18 cellular contexts compared by ENCODE assay signal in genomic region chr1:205582046-205582445, GRCh38. TPM values are rescaled to one million over a fixed set of nuclear protein-coding genes. Genes with fewer than 3 reads are reported as not detected.
DNase-seq lines count a peak whose midpoint lies in the region; ATAC-seq, FAIRE-seq and TF ChIP-seq lines count a peak whose summit lies in the region.
"Had no signal": no experiment of that assay in that cellular context is flagged by ENCODE, and none has a peak within 500 bp of the region (broad histone marks: within the 10 kb centered on the region; RNA-seq: fewer than 3 reads in every experiment).

No MANE protein-coding gene starts in this region.

- H3F3A ChIP-seq in Loucy (ENCODE audit: low read depth): no peaks in the 10 kb centered on the region

- DNase-seq in esophagus squamous epithelium (lab: John Stamatoyannopoulos, UW) (no peak), sciatic nerve (ENCODE audit: low spot score) (peak; percentile 25), urothelium cell line (ENCODE audit: low spot score) (no peak), prostate gland (ENCODE audit: low spot score) (no peak), HuH-7.5 (ENCODE audit: low spot score) (no peak)
- DNase-seq: amniotic stem cell; central memory CD4-positive, alpha-beta T cell; effector CD4-positive, alpha-beta T cell; HCEC 1CT; Kasumi-1; midbrain; NCI-H526 treated with DMSO at 0.1 percent for 48 hours; substantia nigra; T-helper 17 cell had no signal

- intact Hi-C loops in esophagus squamous epithelium (cut with DNase I): loop anchor here (10.0 kb wide), 1 partner anchor 47 kb away; no protein-coding TSS in a partner anchor
- intact Hi-C loops in sciatic nerve (cut with DNase I): no loop called here
- intact Hi-C loops in prostate gland (cut with DNase I): loop anchor here (5.0 kb wide), 1 partner anchor 50 kb away; no protein-coding TSS in a partner anchor

- peak overlapping the region; percentile 59 to 86 (median 70) for H3K4me2 ChIP-seq in BLaER1 treated with 17β-estradiol and CSF1 and Interleukin-3, amounts not matched to agents 10 nM and 100 nM
- peak overlapping the region; percentile 6 for H3K4me2 ChIP-seq in Loucy (ENCODE audit: low read depth, low read length, poor library complexity, severe bottlenecking)

- ATAC-seq in sciatic nerve: peak; percentile 11
- ATAC-seq in GM19467 (IDR thresholded peaks at IDR 0.05; ENCODE audit: unreplicated experiment): no peak
- ATAC-seq: T-helper 17 cell had no signal

- H3K4me3 ChIP-seq in BLaER1 treated with 17β-estradiol and CSF1 and Interleukin-3, amounts not matched to agents 10 nM and 100 nM: no peak overlapping the region
- no peak overlapping the region for H3K4me3 ChIP-seq in Loucy (ENCODE audit: low read length, poor library complexity, severe bottlenecking)
- H3K4me3 ChIP-seq in esophagus squamous epithelium: no peak overlapping the region
- H3K4me3 ChIP-seq in prostate gland: no peak overlapping the region

- peaks cover 0 to 3% (median 0%) of the 10 kb centered on the region in 11 experiments; a peak in 1 of 22 replicates for H4K20me1 ChIP-seq in BLaER1 treated with 17β-estradiol and CSF1 and Interleukin-3, amounts not matched to agents 10 nM and 100 nM
- no peaks in the 10 kb centered on the region for H4K20me1 ChIP-seq in Loucy (ENCODE audit: insufficient read depth, low read length, poor library complexity, severe bottlenecking)

- peaks cover 17 to 26% (median 24%) of the 10 kb centered on the region in 10 experiments for H3K4me1 ChIP-seq in BLaER1 treated with 17β-estradiol and CSF1 and Interleukin-3, amounts not matched to agents 10 nM and 100 nM
- H3K4me1 ChIP-seq in Loucy (ENCODE audit: insufficient read depth, low read length, poor library complexity, severe bottlenecking) (peaks cover 16% of the 10 kb centered on the region), esophagus squamous epithelium (peaks cover 12 to 45% (median 23%) of the 10 kb centered on the region in 3 donors), prostate gland (replicated peaks) (no peaks in the 10 kb centered on the region)

- H3K9me2 ChIP-seq in Loucy (replicated peaks; ENCODE audit: low read depth, low read length): no peaks in the 10 kb centered on the region

- FAIRE-seq in urothelium cell line (lab: Jason Lieb, UNC): no peak
- FAIRE-seq: keratinocyte had no signal

- H3K36me3 ChIP-seq in BLaER1 treated with 17β-estradiol and CSF1 and Interleukin-3, amounts not matched to agents 10 nM and 100 nM: no peaks in the 10 kb centered on the region
- H3K36me3 ChIP-seq in Loucy (ENCODE audit: insufficient read depth, low read length): no peaks in the 10 kb centered on the region
- H3K36me3 ChIP-seq in esophagus squamous epithelium: no peaks in the 10 kb centered on the region
- no peaks in the 10 kb centered on the region for H3K36me3 ChIP-seq in prostate gland

- H2AFZ ChIP-seq in Loucy (ENCODE audit: low read length): no peak overlapping the region; the same call in 1 of the 2 replicates

- H3K27me3 ChIP-seq in BLaER1 treated with 17β-estradiol and CSF1 and Interleukin-3, amounts not matched to agents 10 nM and 100 nM: 0 out of 22 replicates have a peak, but pooled peaks cover 0 to under 1% (median 0%) of the 10 kb centered on the region in 11 experiments
- no peaks in the 10 kb centered on the region for H3K27me3 ChIP-seq in Loucy (ENCODE audit: insufficient read depth, low read length, poor library complexity, severe bottlenecking)
- H3K27me3 ChIP-seq in esophagus squamous epithelium: peaks cover 0 to 35% (median 0%) of the 10 kb centered on the region in 4 donors
- H3K27me3 ChIP-seq in prostate gland (replicated peaks; ENCODE audit: insufficient read depth): no peaks in the 10 kb centered on the region

- WGBS in esophagus squamous epithelium, 2 donors: 35 to 59% methylated on average over 5 to 11 of the region's 11 CpGs
- WGBS in prostate gland: 56% methylated on average over 11 of the region's 11 CpGs

- H3K9me3 ChIP-seq in BLaER1 treated with 17β-estradiol and CSF1 and Interleukin-3, amounts not matched to agents 10 nM and 100 nM (replicated peaks in 1 of 11): no peaks in the 10 kb centered on the region
- no peaks in the 10 kb centered on the region for H3K9me3 ChIP-seq in Loucy (ENCODE audit: insufficient read depth, low read depth, low read length)
- H3K9me3 ChIP-seq in esophagus squamous epithelium: no peaks in the 10 kb centered on the region
- H3K9me3 ChIP-seq in prostate gland: no peaks in the 10 kb centered on the region

- TF ChIP-seq POLR2A in esophagus squamous epithelium (IDR thresholded peaks at IDR 0.05): no peak
- TF ChIP-seq POLR2A in prostate gland (IDR thresholded peaks at IDR 0.05): no peak

- TF ChIP-seq CTCF in Loucy (conservative IDR thresholded peaks at IDR 0.05; ENCODE audit: low read length) (no peak), esophagus squamous epithelium (IDR thresholded peaks at IDR 0.05) (no peak), prostate gland (IDR thresholded peaks at IDR 0.05) (no peak)

- H3K9ac ChIP-seq in BLaER1 treated with 17β-estradiol and CSF1 and Interleukin-3, amounts not matched to agents 10 nM and 100 nM: peak overlapping the region in 6 of 11 experiments; percentile 11 to 61 (median 36); a peak in 6 of 22 replicates
- H3K9ac ChIP-seq in Loucy (ENCODE audit: low read depth, low read length, poor library complexity, severe bottlenecking): no peak overlapping the region

- H3K27ac ChIP-seq in BLaER1 treated with 17β-estradiol and CSF1 and Interleukin-3, amounts not matched to agents 10 nM and 100 nM: peak overlapping the region in 7 of 11 experiments; percentile 4 to 69 (median 51); a peak in 11 of 22 replicates
- H3K27ac ChIP-seq in esophagus squamous epithelium: peak overlapping the region in 3 of 4 donors; percentile 34 to 63 (median 54)
- H3K27ac ChIP-seq in prostate gland: peak overlapping the region in 1 of 2 donors; percentile 37

- H3K79me2 ChIP-seq in Loucy (ENCODE audit: insufficient read depth, low read length): no peaks in the 10 kb centered on the region

RNA-seq across cellular contexts. Expression of gene ELK4, which starts 49.8 kb away (rescaled TPM):
- total RNA-seq in esophagus squamous epithelium (10 to 100 TPM; 13.2 to 27.7 (median 16.0) TPM), sciatic nerve (72.1 TPM), prostate gland (10 to 100 TPM; 58.8 to 62.7 TPM)
